Comparison of ENCODE assay signal across 30 cellular contexts in the genomic region with DNA sequence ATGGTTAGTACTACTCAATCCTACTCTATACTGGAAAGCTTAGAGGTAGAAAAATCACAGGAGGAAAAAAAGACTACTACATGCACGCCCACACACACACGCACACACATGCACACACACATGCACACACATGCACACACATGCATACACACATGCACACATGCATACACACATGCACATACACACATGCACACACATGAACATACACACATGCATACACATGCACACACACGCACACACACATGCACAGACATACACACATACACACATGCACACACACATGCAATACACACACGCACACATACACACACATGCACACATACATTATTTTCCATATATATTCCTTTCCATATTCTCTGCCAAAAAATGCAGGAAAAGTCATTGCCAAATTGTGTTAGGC.
"Had no signal": no experiment of that assay in that cellular context is flagged by ENCODE, and none has a peak within 500 bp of the region (broad histone marks: within the 10 kb centered on the region; RNA-seq: fewer than 3 reads in every experiment).

No MANE protein-coding gene starts in this region.

- H3K4me3 ChIP-seq: adrenal gland, body of pancreas, esophagus squamous epithelium, gastroesophageal sphincter, heart right ventricle had no signal

- H3K36me3 ChIP-seq: adrenal gland, esophagus squamous epithelium, gastroesophageal sphincter, heart right ventricle, WERI-Rb-1 had no signal

- H3K4me1 ChIP-seq: esophagus squamous epithelium, heart right ventricle had no signal

- H3K9me3 ChIP-seq: adrenal gland, body of pancreas, esophagus squamous epithelium had no signal

- DNase-seq: activated B cell treated with CpG ODN at 0.5 μM for 24 hours; activated CD4-positive, alpha-beta T cell treated with anti-CD3 and anti-CD28 coated beads for 48 hours; activated CD4-positive, alpha-beta T cell treated with anti-CD3 and anti-CD28 coated beads, Interleukin-2, amount 50 U/mL, for 1 hour; activated CD4-positive, alpha-beta T cell treated with anti-CD3 and anti-CD28 coated beads, Interleukin-2, amount 50 U/mL, for 48 hours; activated CD8-positive, alpha-beta memory T cell treated with anti-CD3 and anti-CD28 coated beads for 24 hours; activated CD8-positive, alpha-beta T cell treated with anti-CD3 and anti-CD28 coated beads for 36 hours; activated effector memory CD4-positive, alpha-beta T cell treated with Interleukin-2 at 50 U/mL for 16 hours; activated naive CD4-positive, alpha-beta T cell treated with anti-CD3 and anti-CD28 coated beads for 36 hours; activated naive CD8-positive, alpha-beta T cell treated with anti-CD3 and anti-CD28 coated beads for 36 hours; activated naive CD8-positive, alpha-beta T cell treated with anti-CD3 and anti-CD28 coated beads, Interleukin-2, amount 50 U/mL, for 24 hours; activated T-cell treated with anti-CD3 and anti-CD28 coated beads, Interleukin-2, amount 50 U/mL, for 4 hours; adrenal gland; amygdala; aorta; body of pancreas; caudate nucleus; effector CD8-positive, alpha-beta T cell; esophagus squamous epithelium; foreskin melanocyte; heart right ventricle; T-helper 17 cell; T1000 had no signal

- FAIRE-seq: colon, endometrium, endothelial cell of umbilical vein had no signal

- ATAC-seq: activated CD4-positive, CD25-positive, alpha-beta regulatory T cell treated with anti-CD3 and anti-CD28 coated beads, Interleukin-2, amount 50 U/mL, for 24 hours; activated CD8-positive, alpha-beta T cell treated with anti-CD3 and anti-CD28 coated beads for 36 hours; activated naive CD8-positive, alpha-beta T cell treated with anti-CD3 and anti-CD28 coated beads, Interleukin-2, amount 50 U/mL, for 24 hours; activated T-cell treated with anti-CD3 and anti-CD28 coated beads, Interleukin-2, amount 50 U/mL, for 4 hours; activated T-helper 17 cell treated with anti-CD3 and anti-CD28 coated beads, Interleukin-2, amount 50 U/mL, for 72 hours; body of pancreas; gastroesophageal sphincter; heart right ventricle; T-helper 17 cell had no signal

- H3K27me3 ChIP-seq: adrenal gland, body of pancreas, esophagus squamous epithelium, gastroesophageal sphincter had no signal

- H3K27ac ChIP-seq: epithelial cell of prostate, esophagus squamous epithelium, gastroesophageal sphincter, heart right ventricle had no signal
